Comparison of ENCODE assay signal across 26 cellular contexts in genomic region chr2:181788883-181789555, GRCh38.
DNase-seq lines count a peak whose midpoint lies in the region; ATAC-seq, FAIRE-seq and TF ChIP-seq lines count a peak whose summit lies in the region.
"Had no signal": no experiment of that assay in that cellular context is flagged by ENCODE, and none has a peak within 500 bp of the region (broad histone marks: within the 10 kb centered on the region; RNA-seq: fewer than 3 reads in every experiment).

No MANE protein-coding gene starts in this region.

- no peaks in the 10 kb centered on the region for H3K36me3 ChIP-seq in ACC112 (ENCODE audit: insufficient read depth, low read length)
- H3K36me3 ChIP-seq in HCT116 (ENCODE audit: control insufficient read depth in 1 of 2, insufficient read depth in 2 of 2, low read length in 2 of 2) = peaks cover 0 to 14% of the 10 kb centered on the region in 2 experiments; a peak in 2 of 4 replicates
- H3K36me3 ChIP-seq in bronchial epithelial cell (ENCODE audit: control insufficient read depth, insufficient read depth, low read length) = no peaks in the 10 kb centered on the region
- H3K36me3 ChIP-seq in endodermal cell (ENCODE audit: control insufficient read depth, insufficient read depth, low read length) = no peaks in the 10 kb centered on the region
- H3K36me3 ChIP-seq in psoas muscle (ENCODE audit: insufficient read depth in 1 of 2, low read depth in 1 of 2) = no peaks in the 10 kb centered on the region
- H3K36me3 ChIP-seq: esophagus muscularis mucosa, sigmoid colon had no signal

- H2AFZ ChIP-seq in ACC112 (ENCODE audit: low read length, unreplicated experiment) (peak overlapping the region; percentile 40), HCT116 (ENCODE audit: low read depth, low read length, poor library complexity, severe bottlenecking) (no peak overlapping the region)

- peak overlapping the region; percentile 60; the same call in 1 of the 2 replicates for H3K4me2 ChIP-seq in HCT116 (ENCODE audit: low read length)

- H4K20me1 ChIP-seq in HCT116 (ENCODE audit: insufficient read depth) = no peaks in the 10 kb centered on the region

- no peak overlapping the region for H3K27ac Mint-ChIP-seq in endodermal cell
- H3K27ac Mint-ChIP-seq: memory B cell had no signal

- H3K79me2 ChIP-seq in ACC112 (ENCODE audit: control insufficient read depth, insufficient read depth, low read length, unreplicated experiment) = no peaks in the 10 kb centered on the region
- H3K79me2 ChIP-seq in HCT116 (ENCODE audit: insufficient read depth, low read length) = peaks cover 20% of the 10 kb centered on the region

- H3K9me2 ChIP-seq in HCT116 (ENCODE audit: insufficient read depth) = no peaks in the 10 kb centered on the region

- 96% methylated on average over 2 to 3 of the region's 3 CpGs for WGBS in endodermal cell (ENCODE audit: insufficient coverage in 1 of 2, insufficient read length in 1 of 2), 2 experiments
- WGBS in psoas muscle, 3 donors = 94 to 97% (median 95%) methylated on average over 3 of the region's 3 CpGs

- peaks cover 61% of the 10 kb centered on the region for H3K4me1 ChIP-seq in ACC112 (ENCODE audit: control insufficient read depth, insufficient read depth, low read length, unreplicated experiment)
- peaks cover 69 to 89% of the 10 kb centered on the region in 2 experiments for H3K4me1 ChIP-seq in HCT116 (ENCODE audit: control insufficient read depth in 1 of 2, insufficient read depth in 2 of 2, low read length in 2 of 2)
- peaks cover 4% of the 10 kb centered on the region for H3K4me1 ChIP-seq in endodermal cell (ENCODE audit: control insufficient read depth, insufficient read depth, low read length)
- no peaks in the 10 kb centered on the region for H3K4me1 ChIP-seq in psoas muscle

- peaks cover 9% of the 10 kb centered on the region for H3K9me3 Mint-ChIP-seq in endodermal cell

- DNase-seq in HCT116 (ENCODE audit: low read depth, low spot score) = no peak
- peak; percentile 78 for DNase-seq in bronchial epithelial cell (ENCODE audit: low read depth)
- no peak for DNase-seq in left lobe of liver (ENCODE audit: low spot score)
- DNase-seq in endodermal cell = no peak
- no peak for DNase-seq in psoas muscle
- no peak for DNase-seq in cortex of kidney (lab: John Stamatoyannopoulos, UW)
- DNase-seq: activated CD4-positive, alpha-beta T cell treated with anti-CD3 and anti-CD28 coated beads for 4 hours; activated naive CD4-positive, alpha-beta T cell treated with Interleukin-2 at 50 U/mL for 16 hours; activated T-cell treated with anti-CD3 and anti-CD28 coated beads, Interleukin-2, amount 50 U/mL, for 4 hours; amygdala; C1 segment of cervical spinal cord; caudate nucleus; kidney; naive thymus-derived CD8-positive, alpha-beta T cell; NCI-H1436 treated with DMSO at 0.1 percent for 48 hours; NCI-H2171 treated with DMSO at 0.1 percent for 48 hours; NCI-H526; Right ventricle myocardium superior; sigmoid colon; substantia nigra had no signal

- RAD21 ChIA-PET in HCT116 (lab: Charles Lee; ENCODE audit: low non-redundant PET in 1 of 2, low total read pairs in 2 of 2, uncharacterized antibody in 2 of 2, unreplicated experiment in 2 of 2) = no interaction called here

- no TSS peak for BruUV-seq in HCT116 (replicated peaks; lab: Mats Ljungman, UMichigan)

- TF ChIP-seq POLR2A in HCT116 (IDR thresholded peaks at IDR 0.05; ENCODE audit: borderline replicate concordance, extremely low read depth, insufficient read depth, insufficient read length) = no peak

- H3K27ac ChIP-seq in ACC112 (ENCODE audit: low read depth, low read length) = peak overlapping the region; percentile 11; the same call in 1 of the 2 replicates
- H3K27ac ChIP-seq in HCT116 (ENCODE audit: low read depth, low read length) = peak overlapping the region; percentile 92
- no peak overlapping the region for H3K27ac ChIP-seq in endodermal cell (ENCODE audit: low read depth, low read length)
- H3K27ac ChIP-seq in psoas muscle = no peak overlapping the region
- H3K27ac ChIP-seq: esophagus muscularis mucosa, sigmoid colon had no signal

- H3K9ac ChIP-seq in HCT116 (ENCODE audit: low read length) (peak overlapping the region; percentile 71), endodermal cell (ENCODE audit: extremely low read depth, low read length, poor library complexity, severe bottlenecking) (no peak overlapping the region)

- POLR2A ChIA-PET in HCT116 (lab: Charles Lee) = interaction anchor here (1.3 to 4.3 kb wide), 6 partner anchors 9 to 107 kb away, joined by 3 to 23 read pairs (median 13); partner anchors contain the start of gene ITPRID2

- no peaks in the 10 kb centered on the region for H3K27me3 Mint-ChIP-seq in endodermal cell (ENCODE audit: insufficient read depth)

- H3K27me3 ChIP-seq in ACC112 (ENCODE audit: insufficient read depth, low read length) (no peaks in the 10 kb centered on the region), HCT116 (ENCODE audit: insufficient read depth, low read length) (no peaks in the 10 kb centered on the region), bronchial epithelial cell (ENCODE audit: control insufficient read depth, insufficient read depth, low read length) (no peaks in the 10 kb centered on the region), endodermal cell (ENCODE audit: control insufficient read depth, insufficient read depth, low read length, poor library complexity, severe bottlenecking) (no peaks in the 10 kb centered on the region), psoas muscle (ENCODE audit: insufficient read depth in 3 of 3, low read length in 2 of 3) (no peaks in the 10 kb centered on the region)
- H3K27me3 ChIP-seq: esophagus muscularis mucosa, sigmoid colon had no signal

- FAIRE-seq in bronchial epithelial cell (lab: Jason Lieb, UNC) = no peak
- FAIRE-seq: K562, kidney, TTC549 had no signal

- CTCF ChIA-PET in HCT116 (lab: Charles Lee) = no interaction called here

- H3K36me3 Mint-ChIP-seq in endodermal cell (ENCODE audit: low read depth) = no peaks in the 10 kb centered on the region

- H3K9me3 ChIP-seq in HCT116 (ENCODE audit: control insufficient read depth in 1 of 2, insufficient read depth in 1 of 2, low read depth in 1 of 2, low read length in 2 of 2) (no peaks in the 10 kb centered on the region), endodermal cell (ENCODE audit: control insufficient read depth, low read length) (peaks cover 7% of the 10 kb centered on the region), psoas muscle (no peaks in the 10 kb centered on the region)
- H3K9me3 ChIP-seq: esophagus muscularis mucosa, sigmoid colon had no signal

- ATAC-seq in HCT116 (no peak), left lobe of liver (peak; percentile 57), HG03442 (IDR thresholded peaks at IDR 0.05; ENCODE audit: unreplicated experiment) (no peak), psoas muscle (no peak)
- ATAC-seq: activated T-cell treated with anti-CD3 and anti-CD28 coated beads, Interleukin-2, amount 50 U/mL, for 4 hours; K562; naive thymus-derived CD8-positive, alpha-beta T cell had no signal

- H3K4me3 ChIP-seq in ACC112 (ENCODE audit: low read depth, low read length) = no peak overlapping the region
- H3K4me3 ChIP-seq in HCT116 (replicated peaks in 1 of 2; ENCODE audit: low read depth in 1 of 2, low read length in 2 of 2) = no peak overlapping the region
- no peak overlapping the region for H3K4me3 ChIP-seq in bronchial epithelial cell (ENCODE audit: low read depth, low read length)
- no peak overlapping the region for H3K4me3 ChIP-seq in endodermal cell (ENCODE audit: low read length)
- H3K4me3 ChIP-seq in psoas muscle = no peak overlapping the region
- H3K4me3 ChIP-seq: esophagus muscularis mucosa, K562, sigmoid colon had no signal

- intact Hi-C loops in HCT116 (cut with micrococcal nuclease) = no loop called here
- intact Hi-C loops in psoas muscle (cut with DNase I) = no loop called here

- peaks cover 18% of the 10 kb centered on the region for H3K4me1 Mint-ChIP-seq in endodermal cell
- H3K4me1 Mint-ChIP-seq: memory B cell had no signal

- H3K4me3 Mint-ChIP-seq in endodermal cell = no peak overlapping the region
- H3K4me3 Mint-ChIP-seq: activated T-cell treated with anti-CD3 and anti-CD28 coated beads, Interleukin-2, amount 50 U/mL, for 4 hours; memory B cell; naive thymus-derived CD8-positive, alpha-beta T cell had no signal

- TF ChIP-seq CTCF in HCT116 (IDR thresholded peaks at IDR 0.05 in 2 of 3, conservative IDR thresholded peaks at IDR 0.05 in 1 of 3; ENCODE audit: borderline replicate concordance in 1 of 3, insufficient read depth in 1 of 3, low read depth in 2 of 3, low read length in 2 of 3) (no peak), bronchial epithelial cell (IDR thresholded peaks at IDR 0.05; ENCODE audit: insufficient read depth, low read length, severe bottlenecking) (no peak), endodermal cell (conservative IDR thresholded peaks at IDR 0.05) (no peak), psoas muscle (IDR thresholded peaks at IDR 0.05) (no peak)

- no peak for TF ChIP-seq RAD21 in HCT116 (IDR thresholded peaks at IDR 0.05; ENCODE audit: low read depth)

TF ChIP-seq in HCT116, 20 proteins besides CTCF, POLR2A, EP300 and RAD21:
- TF ChIP-seq TCF7L2 (IDR thresholded peaks at IDR 0.05; ENCODE audit: borderline replicate concordance, extremely low read depth, insufficient read depth, insufficient read length) (no peak), SP1 (IDR thresholded peaks at IDR 0.05; ENCODE audit: low read depth) (0 out of 2 replicates have a peak, but pooled peaks have one; percentile 12)
TF ChIP-seq in HCT116: peak in this region for 1.

Comparison
In these comparisons a context has a peak if more than half of its experiments do, and no peak if none do; other contexts are left out.
1. H3K27ac ChIP-seq: peak in ACC112 (single experiment) and HCT116 (single experiment); none in endodermal cell (single experiment) and psoas muscle (single experiment).